Comparison of ENCODE assay signal across 1 cellular context in the genomic region with DNA sequence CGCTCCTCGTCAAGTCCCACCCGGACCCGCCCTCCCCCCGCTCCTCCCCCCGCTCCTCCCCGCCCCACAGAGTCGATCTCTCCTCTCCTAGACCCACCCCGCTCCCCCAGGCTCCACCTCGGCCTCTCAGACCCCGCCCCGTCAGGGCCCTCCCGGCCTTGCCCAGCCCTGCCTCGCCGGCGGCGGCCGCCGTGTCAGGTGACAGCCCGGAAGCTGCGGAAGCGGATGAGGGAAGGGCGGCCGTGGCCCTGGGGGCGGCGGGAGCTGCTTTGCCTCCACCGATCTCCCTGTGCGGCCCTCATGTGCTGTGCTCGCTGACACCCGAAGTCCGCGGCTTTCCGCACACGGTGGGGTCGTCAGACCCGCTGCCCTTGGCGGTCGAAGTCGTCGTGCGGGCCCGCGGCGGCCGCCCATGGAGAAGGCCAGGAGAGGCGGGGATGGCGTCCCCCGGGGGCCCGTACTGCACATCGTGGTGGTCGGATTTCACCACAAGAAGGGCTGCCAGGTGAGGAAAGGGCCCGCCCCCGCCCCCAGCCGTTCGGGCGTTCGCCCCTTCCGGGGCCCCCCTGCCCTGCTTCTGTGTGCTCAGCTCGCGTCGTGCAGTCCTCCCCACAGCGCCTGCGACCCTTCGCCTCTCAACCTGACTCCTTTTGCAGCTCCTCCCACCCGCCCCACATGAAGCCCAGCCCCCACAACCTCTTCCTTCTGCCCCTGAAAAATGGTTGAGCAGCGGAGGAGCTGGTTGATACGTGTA.
TF ChIP-seq lines count a peak whose summit lies in the region.

A gene (plus strand): TSS at position 192 of the 754 bp plus-strand sequence. CDS start 221 bp downstream, at position 413.

TF ChIP-seq in SK-N-SH, 30 proteins besides CTCF, POLR2A, EP300 and RAD21 (continued from another document):
- TF ChIP-seq, protein P1, sequence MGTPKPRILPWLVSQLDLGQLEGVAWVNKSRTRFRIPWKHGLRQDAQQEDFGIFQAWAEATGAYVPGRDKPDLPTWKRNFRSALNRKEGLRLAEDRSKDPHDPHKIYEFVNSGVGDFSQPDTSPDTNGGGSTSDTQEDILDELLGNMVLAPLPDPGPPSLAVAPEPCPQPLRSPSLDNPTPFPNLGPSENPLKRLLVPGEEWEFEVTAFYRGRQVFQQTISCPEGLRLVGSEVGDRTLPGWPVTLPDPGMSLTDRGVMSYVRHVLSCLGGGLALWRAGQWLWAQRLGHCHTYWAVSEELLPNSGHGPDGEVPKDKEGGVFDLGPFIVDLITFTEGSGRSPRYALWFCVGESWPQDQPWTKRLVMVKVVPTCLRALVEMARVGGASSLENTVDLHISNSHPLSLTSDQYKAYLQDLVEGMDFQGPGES (IDR thresholded peaks at IDR 0.05; ENCODE audit: low read depth, low read length), result no peak
- TF ChIP-seq ELF1 (IDR thresholded peaks at IDR 0.05), result peak; percentile 87
- no peak for TF ChIP-seq NFIC (IDR thresholded peaks at IDR 0.05; ENCODE audit: borderline replicate concordance)
- TF ChIP-seq RFX5 (IDR thresholded peaks at IDR 0.05; ENCODE audit: low read length), result no peak
- no peak for TF ChIP-seq JUND (IDR thresholded peaks at IDR 0.05)
- TF ChIP-seq TAF1 (IDR thresholded peaks at IDR 0.05; ENCODE audit: borderline replicate concordance, low read depth, low read length), result peak; percentile 54; the same call in 1 of the 2 replicates
- TF ChIP-seq, protein P2, sequence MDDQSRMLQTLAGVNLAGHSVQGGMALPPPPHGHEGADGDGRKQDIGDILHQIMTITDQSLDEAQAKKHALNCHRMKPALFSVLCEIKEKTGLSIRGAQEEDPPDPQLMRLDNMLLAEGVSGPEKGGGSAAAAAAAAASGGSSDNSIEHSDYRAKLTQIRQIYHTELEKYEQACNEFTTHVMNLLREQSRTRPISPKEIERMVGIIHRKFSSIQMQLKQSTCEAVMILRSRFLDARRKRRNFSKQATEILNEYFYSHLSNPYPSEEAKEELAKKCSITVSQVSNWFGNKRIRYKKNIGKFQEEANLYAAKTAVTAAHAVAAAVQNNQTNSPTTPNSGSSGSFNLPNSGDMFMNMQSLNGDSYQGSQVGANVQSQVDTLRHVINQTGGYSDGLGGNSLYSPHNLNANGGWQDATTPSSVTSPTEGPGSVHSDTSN (IDR thresholded peaks at IDR 0.05), result no peak
- TF ChIP-seq, protein P3, sequence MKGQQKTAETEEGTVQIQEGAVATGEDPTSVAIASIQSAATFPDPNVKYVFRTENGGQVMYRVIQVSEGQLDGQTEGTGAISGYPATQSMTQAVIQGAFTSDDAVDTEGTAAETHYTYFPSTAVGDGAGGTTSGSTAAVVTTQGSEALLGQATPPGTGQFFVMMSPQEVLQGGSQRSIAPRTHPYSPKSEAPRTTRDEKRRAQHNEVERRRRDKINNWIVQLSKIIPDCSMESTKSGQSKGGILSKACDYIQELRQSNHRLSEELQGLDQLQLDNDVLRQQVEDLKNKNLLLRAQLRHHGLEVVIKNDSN (IDR thresholded peaks at IDR 0.05; ENCODE audit: borderline replicate concordance, low read depth), result peak; percentile 92
- TF ChIP-seq TEAD4 (IDR thresholded peaks at IDR 0.05; ENCODE audit: borderline replicate concordance, insufficient read depth), result no peak
- TF ChIP-seq MXI1 (IDR thresholded peaks at IDR 0.05; ENCODE audit: low read depth, low read length), result peak; percentile 84
